ENCODE assay signal across 1 cellular context in genomic region chr2:190023860-190024259, GRCh38.
TF ChIP-seq lines count a peak whose summit lies in the region.

No MANE protein-coding gene starts in this region.

TF ChIP-seq in H1, 55 proteins besides CTCF, POLR2A, EP300 and RAD21:
- TF ChIP-seq CTBP2 (IDR thresholded peaks at IDR 0.05; ENCODE audit: borderline replicate concordance, insufficient read depth, insufficient read length, low read length) = no peak
- no peak for TF ChIP-seq TBP (IDR thresholded peaks at IDR 0.05; ENCODE audit: low read depth, low read length)
- TF ChIP-seq CEBPB (IDR thresholded peaks at IDR 0.05; ENCODE audit: low read depth, low read length) = no peak
- TF ChIP-seq KDM1A (IDR thresholded peaks at IDR 0.05; ENCODE audit: borderline replicate concordance, low read length) = no peak
- TF ChIP-seq RXRA (IDR thresholded peaks at IDR 0.05; ENCODE audit: insufficient read depth, low read depth, low read length) = no peak
